In the genomic region with DNA sequence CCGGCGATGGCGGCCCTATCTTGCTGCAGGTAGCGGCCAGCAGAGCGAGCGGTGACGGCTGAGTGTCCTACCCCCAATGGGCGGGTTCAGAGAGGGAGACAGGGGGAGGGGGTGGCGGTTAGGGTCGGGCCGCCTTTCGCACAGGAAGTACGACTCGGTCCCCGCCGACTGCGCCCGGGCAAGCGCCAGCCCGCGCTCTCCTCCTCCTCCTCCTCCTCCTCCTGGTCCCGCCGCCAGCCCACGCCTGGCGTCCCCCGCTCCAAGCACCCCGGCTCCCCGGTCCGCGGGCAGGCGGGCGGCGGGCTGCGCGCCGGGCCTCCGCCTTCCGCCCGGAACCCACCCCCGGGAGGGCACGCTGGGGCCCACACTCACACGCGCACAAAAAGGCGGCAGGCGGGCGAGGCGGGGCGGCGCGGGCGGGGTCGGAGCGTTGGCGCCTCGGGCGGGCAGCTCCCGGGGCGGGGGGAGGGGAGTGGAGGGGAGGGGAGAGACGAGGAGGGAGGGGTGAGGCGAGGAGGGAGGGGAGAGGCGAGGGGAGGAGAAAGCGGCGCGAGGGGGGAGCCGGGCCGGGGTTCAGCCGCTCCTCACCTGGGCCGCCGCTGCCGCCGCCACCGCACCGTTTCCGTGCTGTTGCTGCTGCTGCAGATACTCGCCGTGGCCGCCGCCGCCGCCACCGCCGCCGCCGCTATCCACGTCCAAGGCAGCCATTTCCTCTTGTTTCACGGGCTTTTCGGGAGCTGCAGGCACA, we compare ENCODE assay signal across 1 cellular context.
TF ChIP-seq lines count a peak whose summit lies in the region.

No MANE protein-coding gene starts in this region.

TF ChIP-seq in HEK293, 187 proteins besides CTCF, POLR2A, EP300 and RAD21 (continued from another document):
- TF ChIP-seq ZFP3 (tag by site-specific recombination; IDR thresholded peaks at IDR 0.05; ENCODE audit: low read depth) (no peak), ZNF792 (tag by site-specific recombination; IDR thresholded peaks at IDR 0.05) (no peak), SCRT2 (tag by site-specific recombination; IDR thresholded peaks at IDR 0.05) (no peak), ZNF302 (tag by site-specific recombination; IDR thresholded peaks at IDR 0.05; ENCODE audit: low read depth) (no peak), ZNF664 (tag by site-specific recombination; IDR thresholded peaks at IDR 0.05) (no peak), ZNF626 (tag by site-specific recombination; IDR thresholded peaks at IDR 0.05) (no peak)
- TF ChIP-seq, protein P1, sequence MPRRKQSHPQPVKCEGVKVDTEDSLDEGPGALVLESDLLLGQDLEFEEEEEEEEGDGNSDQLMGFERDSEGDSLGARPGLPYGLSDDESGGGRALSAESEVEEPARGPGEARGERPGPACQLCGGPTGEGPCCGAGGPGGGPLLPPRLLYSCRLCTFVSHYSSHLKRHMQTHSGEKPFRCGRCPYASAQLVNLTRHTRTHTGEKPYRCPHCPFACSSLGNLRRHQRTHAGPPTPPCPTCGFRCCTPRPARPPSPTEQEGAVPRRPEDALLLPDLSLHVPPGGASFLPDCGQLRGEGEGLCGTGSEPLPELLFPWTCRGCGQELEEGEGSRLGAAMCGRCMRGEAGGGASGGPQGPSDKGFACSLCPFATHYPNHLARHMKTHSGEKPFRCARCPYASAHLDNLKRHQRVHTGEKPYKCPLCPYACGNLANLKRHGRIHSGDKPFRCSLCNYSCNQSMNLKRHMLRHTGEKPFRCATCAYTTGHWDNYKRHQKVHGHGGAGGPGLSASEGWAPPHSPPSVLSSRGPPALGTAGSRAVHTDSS (tag by site-specific recombination; IDR thresholded peaks at IDR 0.05): peak; percentile 84
